In the genomic region with DNA sequence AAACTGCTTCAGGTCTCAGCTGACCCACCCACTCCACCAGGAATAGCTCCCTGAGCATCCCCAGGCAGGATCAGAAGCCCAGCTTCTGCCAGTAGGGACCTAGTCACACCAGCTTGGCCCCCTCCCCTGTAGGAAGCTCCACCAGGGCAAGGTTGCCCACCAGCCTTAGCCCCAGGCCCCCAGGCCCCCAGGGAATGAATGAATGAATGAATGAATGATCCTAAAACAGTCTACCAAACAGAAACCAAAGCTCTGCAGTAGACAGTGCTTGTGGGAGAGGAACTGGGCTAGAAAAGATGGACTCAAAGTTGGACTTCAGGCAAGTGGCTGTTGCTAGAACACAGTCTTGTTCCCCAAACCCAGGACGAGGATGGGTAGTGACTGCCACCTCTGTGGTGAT, we compare ENCODE assay signal across 2 cellular contexts.
A peak's percentile ranks its signal among the peaks of the same experiment; 100 is the strongest.
TF ChIP-seq lines count a peak whose summit lies in the region.

No MANE protein-coding gene starts in this region.

TF ChIP-seq in HepG2, 621 proteins besides CTCF, POLR2A, EP300 and RAD21:
- TF ChIP-seq ZSCAN30 (CRISPR knock-in tag; IDR thresholded peaks at IDR 0.05) = no peak
- TF ChIP-seq, protein P1, sequence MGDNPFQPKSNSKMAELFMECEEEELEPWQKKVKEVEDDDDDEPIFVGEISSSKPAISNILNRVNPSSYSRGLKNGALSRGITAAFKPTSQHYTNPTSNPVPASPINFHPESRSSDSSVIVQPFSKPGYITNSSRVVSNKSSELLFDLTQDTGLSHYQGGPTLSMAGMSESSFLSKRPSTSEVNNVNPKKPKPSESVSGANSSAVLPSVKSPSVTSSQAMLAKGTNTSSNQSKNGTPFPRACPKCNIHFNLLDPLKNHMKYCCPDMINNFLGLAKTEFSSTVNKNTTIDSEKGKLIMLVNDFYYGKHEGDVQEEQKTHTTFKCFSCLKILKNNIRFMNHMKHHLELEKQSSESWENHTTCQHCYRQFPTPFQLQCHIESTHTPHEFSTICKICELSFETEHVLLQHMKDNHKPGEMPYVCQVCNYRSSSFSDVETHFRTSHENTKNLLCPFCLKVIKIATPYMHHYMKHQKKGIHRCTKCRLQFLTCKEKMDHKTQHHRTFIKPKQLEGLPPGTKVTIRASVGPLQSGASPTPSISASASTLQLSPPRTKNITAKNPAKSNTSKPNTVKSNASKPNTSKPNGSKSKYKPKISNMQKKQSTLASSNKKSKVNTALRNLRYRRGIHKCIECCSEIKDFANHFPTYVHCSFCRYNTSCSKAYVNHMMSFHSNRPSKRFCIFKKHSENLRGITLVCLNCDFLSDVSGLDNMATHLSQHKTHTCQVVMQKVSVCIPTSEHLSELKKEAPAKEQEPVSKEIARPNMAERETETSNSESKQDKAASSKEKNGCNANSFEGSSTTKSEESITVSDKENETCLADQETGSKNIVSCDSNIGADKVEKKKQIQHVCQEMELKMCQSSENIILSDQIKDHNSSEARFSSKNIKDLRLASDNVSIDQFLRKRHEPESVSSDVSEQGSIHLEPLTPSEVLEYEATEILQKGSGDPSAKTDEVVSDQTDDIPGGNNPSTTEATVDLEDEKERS (CRISPR knock-in tag; IDR thresholded peaks at IDR 0.05) = 0 out of 2 replicates have a peak, but pooled peaks have one; percentile 20

TF ChIP-seq in GM12891, 5 proteins besides CTCF, POLR2A, EP300 and RAD21:
- no peak for TF ChIP-seq TAF1 (IDR thresholded peaks at IDR 0.05; ENCODE audit: low read depth, low read length)
- no peak for TF ChIP-seq POLR2AphosphoS5 (IDR thresholded peaks at IDR 0.05; ENCODE audit: low read depth, low read length)
- TF ChIP-seq SPI1 (IDR thresholded peaks at IDR 0.05; ENCODE audit: low read depth, low read length) = no peak
- TF ChIP-seq POU2F2 (IDR thresholded peaks at IDR 0.05; ENCODE audit: low read depth, low read length) = no peak
